In the genomic region with DNA sequence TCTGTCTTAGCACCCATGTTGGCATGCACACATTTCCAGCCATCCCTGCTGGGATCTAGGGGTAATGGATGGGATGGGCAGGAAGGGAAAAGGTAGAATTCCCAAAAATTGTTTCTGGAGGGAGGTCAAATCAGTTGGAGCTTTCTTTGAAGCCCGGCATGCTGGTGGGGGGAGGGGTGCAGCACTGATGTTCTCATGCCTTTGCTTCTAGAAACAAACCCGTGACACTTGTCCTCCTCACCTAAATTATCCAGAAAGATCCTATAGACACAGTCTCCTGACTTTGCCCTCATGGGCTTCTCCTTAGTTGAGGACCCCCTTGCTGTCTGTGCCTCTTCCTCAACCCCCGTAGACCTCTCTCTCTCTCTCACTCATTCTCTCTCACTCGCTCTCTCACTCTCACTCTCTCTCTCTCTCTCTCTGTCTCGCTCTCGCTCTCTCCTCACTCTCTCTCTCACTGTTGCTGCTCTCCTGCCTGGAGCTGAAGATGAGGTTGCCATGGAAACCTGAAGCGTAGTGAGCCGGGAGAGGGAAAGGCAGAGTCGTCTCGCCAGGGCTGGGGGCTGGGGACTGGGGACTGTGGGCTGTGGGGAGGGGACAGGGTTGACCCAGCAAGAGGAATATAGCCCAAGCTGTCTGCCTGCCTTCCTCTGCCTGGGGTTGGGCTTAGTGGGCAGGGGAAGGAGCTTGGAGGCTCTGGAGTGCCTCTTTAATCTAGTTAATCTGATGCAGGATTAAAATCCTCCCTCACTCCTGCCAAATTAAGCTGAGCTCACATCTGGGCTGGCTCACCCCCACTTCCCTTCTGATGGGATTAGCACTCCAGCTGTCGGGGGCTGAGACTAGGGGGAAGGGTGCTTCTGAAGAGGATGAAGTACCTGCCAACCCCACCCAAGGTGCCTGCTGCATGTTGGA, we compare ENCODE assay signal across 11 cellular contexts. TPM values are rescaled to one million over a fixed set of nuclear protein-coding genes. Genes with fewer than 3 reads are reported as not detected.
DNase-seq lines count a peak whose midpoint lies in the region; ATAC-seq lines count a peak whose summit lies in the region.
"Had no signal": no experiment of that assay in that cellular context is flagged by ENCODE, and none has a peak within 500 bp of the region (broad histone marks: within the 10 kb centered on the region; RNA-seq: fewer than 3 reads in every experiment).

No MANE protein-coding gene starts in this region.

- peaks cover 84% of the 10 kb centered on the region for H3K4me1 Mint-ChIP-seq in activated CD4-positive, alpha-beta T cell treated with anti-CD3 and anti-CD28 coated beads, Interleukin-2, amount 10 ng/mL, durations not matched to agents 24 days and 14 days
- H3K4me1 Mint-ChIP-seq in stimulated activated naive B cell treated with anti-CD40 and anti-IgM and Interleukin-4, amounts not matched to agents 10 μg/mL and 1 μg/mL and 100 μg/mL, for 72 hours = peaks cover 43 to 71% of the 10 kb centered on the region in 2 donors

- H3K9me3 Mint-ChIP-seq in activated CD4-positive, alpha-beta T cell treated with anti-CD3 and anti-CD28 coated beads, Interleukin-2, amount 10 ng/mL, durations not matched to agents 24 days and 14 days = no peaks in the 10 kb centered on the region
- no peaks in the 10 kb centered on the region for H3K9me3 Mint-ChIP-seq in activated naive CD4-positive, alpha-beta T cell treated with anti-CD3 and anti-CD28 coated beads, Interleukin-2, amount 50 U/mL, for 72 hours
- H3K9me3 Mint-ChIP-seq in stimulated activated naive B cell treated with anti-CD40 and anti-IgM and Interleukin-4, amounts not matched to agents 10 μg/mL and 1 μg/mL and 100 μg/mL, for 72 hours = no peaks in the 10 kb centered on the region

- no peaks in the 10 kb centered on the region for H3K27me3 Mint-ChIP-seq in activated CD4-positive, alpha-beta T cell treated with anti-CD3 and anti-CD28 coated beads, Interleukin-2, amount 10 ng/mL, durations not matched to agents 24 days and 14 days
- H3K27me3 Mint-ChIP-seq in stimulated activated naive B cell treated with anti-CD40 and anti-IgM and Interleukin-4, amounts not matched to agents 10 μg/mL and 1 μg/mL and 100 μg/mL, for 72 hours = no peaks in the 10 kb centered on the region

- ATAC-seq in activated naive CD4-positive, alpha-beta T cell treated with anti-CD3 and anti-CD28 coated beads, Interleukin-2, amount 50 U/mL, for 72 hours = peak in 1 of 2 donors; percentile 5
- no peak for ATAC-seq in stimulated activated naive B cell treated with anti-CD40 and anti-IgM and Interleukin-4, amounts not matched to agents 10 μg/mL and 1 μg/mL and 100 μg/mL, for 72 hours (replicated peaks)
- no peak for ATAC-seq in HG02885 (IDR thresholded peaks at IDR 0.05; ENCODE audit: poor library complexity, unreplicated experiment)
- ATAC-seq in HG03460 (IDR thresholded peaks at IDR 0.05; ENCODE audit: unreplicated experiment) = no peak

- DNase-seq in activated CD4-positive, alpha-beta T cell treated with anti-CD3 and anti-CD28 coated beads, Interleukin-2, amount 10 ng/mL, durations not matched to agents 24 days and 14 days = no peak
- DNase-seq in activated CD4-positive, alpha-beta T cell treated with anti-CD3 and anti-CD28 coated beads for 1 hour = no peak
- DNase-seq in activated naive CD4-positive, alpha-beta T cell treated with anti-CD3 and anti-CD28 coated beads, Interleukin-2, amount 50 U/mL, for 72 hours (ENCODE audit: low spot score in 2 of 2) = no peak
- peak; percentile 69 for DNase-seq in iPS-NIHi11 (ENCODE audit: low spot score)
- no peak for DNase-seq in stimulated activated naive B cell treated with anti-CD40 and anti-IgM and Interleukin-4, amounts not matched to agents 10 μg/mL and 1 μg/mL and 100 μg/mL, for 72 hours
- DNase-seq in NCI-H146 treated with DMSO at 0.1 percent for 48 hours (lab: John Stamatoyannopoulos, UW; ENCODE audit: unreplicated experiment) = no peak
- DNase-seq: AML-193, NCI-H510A, ovary had no signal

- H3K36me3 Mint-ChIP-seq in activated CD4-positive, alpha-beta T cell treated with anti-CD3 and anti-CD28 coated beads, Interleukin-2, amount 10 ng/mL, durations not matched to agents 24 days and 14 days (ENCODE audit: low read depth) = peaks cover 49% of the 10 kb centered on the region
- peaks cover 13 to 34% of the 10 kb centered on the region in 2 donors for H3K36me3 Mint-ChIP-seq in activated naive CD4-positive, alpha-beta T cell treated with anti-CD3 and anti-CD28 coated beads, Interleukin-2, amount 50 U/mL, for 72 hours
- peaks cover 49 to 63% of the 10 kb centered on the region in 2 donors for H3K36me3 Mint-ChIP-seq in stimulated activated naive B cell treated with anti-CD40 and anti-IgM and Interleukin-4, amounts not matched to agents 10 μg/mL and 1 μg/mL and 100 μg/mL, for 72 hours

- intact Hi-C loops in activated CD4-positive, alpha-beta T cell treated with anti-CD3 and anti-CD28 coated beads, Interleukin-2, amount 10 ng/mL, durations not matched to agents 24 days and 14 days (cut with micrococcal nuclease) = no loop called here

- H3K4me3 Mint-ChIP-seq in activated CD4-positive, alpha-beta T cell treated with anti-CD3 and anti-CD28 coated beads, Interleukin-2, amount 10 ng/mL, durations not matched to agents 24 days and 14 days = peak overlapping the region; percentile 28
- H3K4me3 Mint-ChIP-seq in stimulated activated naive B cell treated with anti-CD40 and anti-IgM and Interleukin-4, amounts not matched to agents 10 μg/mL and 1 μg/mL and 100 μg/mL, for 72 hours = peak overlapping the region in 1 of 2 donors; percentile 39

- peak overlapping the region; percentile 78 for H3K27ac Mint-ChIP-seq in activated CD4-positive, alpha-beta T cell treated with anti-CD3 and anti-CD28 coated beads, Interleukin-2, amount 10 ng/mL, durations not matched to agents 24 days and 14 days
- peak overlapping the region; percentile 7 to 76 for H3K27ac Mint-ChIP-seq in activated naive CD4-positive, alpha-beta T cell treated with anti-CD3 and anti-CD28 coated beads, Interleukin-2, amount 50 U/mL, for 72 hours
- H3K27ac Mint-ChIP-seq in stimulated activated naive B cell treated with anti-CD40 and anti-IgM and Interleukin-4, amounts not matched to agents 10 μg/mL and 1 μg/mL and 100 μg/mL, for 72 hours = peak overlapping the region; percentile 68

RNA-seq across cellular contexts. Expression of gene LASP1, which starts 16.1 kb away (rescaled TPM):
- 130 and 131 TPM in 2 replicates for total RNA-seq in activated CD4-positive, alpha-beta T cell treated with anti-CD3 and anti-CD28 coated beads, Interleukin-2, amount 10 ng/mL, durations not matched to agents 24 days and 14 days
- 100 to 1,000 TPM; 141 to 185 TPM for total RNA-seq in activated naive CD4-positive, alpha-beta T cell treated with anti-CD3 and anti-CD28 coated beads, Interleukin-2, amount 50 U/mL, for 72 hours

RNA-seq across cellular contexts. Expression of gene RPL23, which starts 32.5 kb away (rescaled TPM):
- total RNA-seq in activated CD4-positive, alpha-beta T cell treated with anti-CD3 and anti-CD28 coated beads, Interleukin-2, amount 10 ng/mL, durations not matched to agents 24 days and 14 days = 1,994 and 2,005 TPM in 2 replicates
- total RNA-seq in activated naive CD4-positive, alpha-beta T cell treated with anti-CD3 and anti-CD28 coated beads, Interleukin-2, amount 50 U/mL, for 72 hours = 1,000 to 10,000 TPM; 1,602 to 2,658 TPM
